ENCODE assay signal across 1 cellular context in the genomic region with DNA sequence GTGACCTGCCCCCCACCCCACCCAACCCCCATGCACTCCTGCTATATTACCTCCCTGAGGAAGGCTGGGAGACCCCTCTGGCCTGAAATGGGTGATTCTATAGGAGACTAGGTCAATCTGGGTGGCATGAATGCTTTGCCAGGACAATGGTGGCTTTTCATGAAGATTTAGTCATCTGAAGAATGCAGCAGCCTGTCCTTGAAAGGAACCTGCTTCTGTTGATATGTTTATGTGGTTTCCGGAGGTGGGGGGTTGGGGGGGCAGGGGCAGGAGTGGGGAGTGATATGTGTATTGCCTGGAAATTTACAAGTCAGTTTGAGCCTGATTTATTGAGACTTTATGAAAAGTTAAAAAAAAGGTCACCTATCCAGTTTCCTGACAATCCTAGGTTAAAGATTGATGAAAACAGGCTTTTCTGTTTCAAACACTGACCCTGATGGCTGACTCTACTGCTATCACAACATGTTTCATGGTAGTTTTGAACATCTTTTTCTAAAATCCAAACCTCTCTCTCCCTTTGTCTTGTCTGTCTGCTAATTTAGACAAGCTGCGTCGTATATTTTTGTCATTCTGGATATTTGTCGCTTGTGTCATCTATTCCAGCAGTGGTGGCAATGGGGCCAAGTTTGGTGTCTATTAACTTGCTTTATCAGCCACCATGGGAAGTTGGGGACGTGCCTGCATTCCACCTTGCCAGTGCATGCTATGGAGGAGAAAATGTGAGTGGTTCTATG.
TF ChIP-seq lines count a peak whose summit lies in the region.

No MANE protein-coding gene starts in this region.

TF ChIP-seq in HepG2, 621 proteins besides CTCF, POLR2A, EP300 and RAD21 (continued from another document):
- TF ChIP-seq, protein P1, sequence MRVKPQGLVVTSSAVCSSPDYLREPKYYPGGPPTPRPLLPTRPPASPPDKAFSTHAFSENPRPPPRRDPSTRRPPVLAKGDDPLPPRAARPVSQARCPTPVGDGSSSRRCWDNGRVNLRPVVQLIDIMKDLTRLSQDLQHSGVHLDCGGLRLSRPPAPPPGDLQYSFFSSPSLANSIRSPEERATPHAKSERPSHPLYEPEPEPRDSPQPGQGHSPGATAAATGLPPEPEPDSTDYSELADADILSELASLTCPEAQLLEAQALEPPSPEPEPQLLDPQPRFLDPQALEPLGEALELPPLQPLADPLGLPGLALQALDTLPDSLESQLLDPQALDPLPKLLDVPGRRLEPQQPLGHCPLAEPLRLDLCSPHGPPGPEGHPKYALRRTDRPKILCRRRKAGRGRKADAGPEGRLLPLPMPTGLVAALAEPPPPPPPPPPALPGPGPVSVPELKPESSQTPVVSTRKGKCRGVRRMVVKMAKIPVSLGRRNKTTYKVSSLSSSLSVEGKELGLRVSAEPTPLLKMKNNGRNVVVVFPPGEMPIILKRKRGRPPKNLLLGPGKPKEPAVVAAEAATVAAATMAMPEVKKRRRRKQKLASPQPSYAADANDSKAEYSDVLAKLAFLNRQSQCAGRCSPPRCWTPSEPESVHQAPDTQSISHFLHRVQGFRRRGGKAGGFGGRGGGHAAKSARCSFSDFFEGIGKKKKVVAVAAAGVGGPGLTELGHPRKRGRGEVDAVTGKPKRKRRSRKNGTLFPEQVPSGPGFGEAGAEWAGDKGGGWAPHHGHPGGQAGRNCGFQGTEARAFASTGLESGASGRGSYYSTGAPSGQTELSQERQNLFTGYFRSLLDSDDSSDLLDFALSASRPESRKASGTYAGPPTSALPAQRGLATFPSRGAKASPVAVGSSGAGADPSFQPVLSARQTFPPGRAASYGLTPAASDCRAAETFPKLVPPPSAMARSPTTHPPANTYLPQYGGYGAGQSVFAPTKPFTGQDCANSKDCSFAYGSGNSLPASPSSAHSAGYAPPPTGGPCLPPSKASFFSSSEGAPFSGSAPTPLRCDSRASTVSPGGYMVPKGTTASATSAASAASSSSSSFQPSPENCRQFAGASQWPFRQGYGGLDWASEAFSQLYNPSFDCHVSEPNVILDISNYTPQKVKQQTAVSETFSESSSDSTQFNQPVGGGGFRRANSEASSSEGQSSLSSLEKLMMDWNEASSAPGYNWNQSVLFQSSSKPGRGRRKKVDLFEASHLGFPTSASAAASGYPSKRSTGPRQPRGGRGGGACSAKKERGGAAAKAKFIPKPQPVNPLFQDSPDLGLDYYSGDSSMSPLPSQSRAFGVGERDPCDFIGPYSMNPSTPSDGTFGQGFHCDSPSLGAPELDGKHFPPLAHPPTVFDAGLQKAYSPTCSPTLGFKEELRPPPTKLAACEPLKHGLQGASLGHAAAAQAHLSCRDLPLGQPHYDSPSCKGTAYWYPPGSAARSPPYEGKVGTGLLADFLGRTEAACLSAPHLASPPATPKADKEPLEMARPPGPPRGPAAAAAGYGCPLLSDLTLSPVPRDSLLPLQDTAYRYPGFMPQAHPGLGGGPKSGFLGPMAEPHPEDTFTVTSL (CRISPR knock-in tag; IDR thresholded peaks at IDR 0.05; ENCODE audit: borderline replicate concordance), result peak; percentile 28; the same call in 1 of the 2 replicates
- TF ChIP-seq KLF11 (CRISPR knock-in tag; IDR thresholded peaks at IDR 0.05) (no peak), RXRA (CRISPR knock-in tag; IDR thresholded peaks at IDR 0.05) (peak; percentile 38; the same call in 1 of the 2 replicates), ZNF614 (CRISPR knock-in tag; IDR thresholded peaks at IDR 0.05; ENCODE audit: borderline replicate concordance) (no peak)
